Comparison of ENCODE assay signal across 1 cellular context in genomic region chr14:65222434-65222833, GRCh38.
TF ChIP-seq lines count a peak whose summit lies in the region.

No MANE protein-coding gene starts in this region.

TF ChIP-seq in HepG2, 621 proteins besides CTCF, POLR2A, EP300 and RAD21 (continued from another document and continues in another):
- TF ChIP-seq, protein P1, sequence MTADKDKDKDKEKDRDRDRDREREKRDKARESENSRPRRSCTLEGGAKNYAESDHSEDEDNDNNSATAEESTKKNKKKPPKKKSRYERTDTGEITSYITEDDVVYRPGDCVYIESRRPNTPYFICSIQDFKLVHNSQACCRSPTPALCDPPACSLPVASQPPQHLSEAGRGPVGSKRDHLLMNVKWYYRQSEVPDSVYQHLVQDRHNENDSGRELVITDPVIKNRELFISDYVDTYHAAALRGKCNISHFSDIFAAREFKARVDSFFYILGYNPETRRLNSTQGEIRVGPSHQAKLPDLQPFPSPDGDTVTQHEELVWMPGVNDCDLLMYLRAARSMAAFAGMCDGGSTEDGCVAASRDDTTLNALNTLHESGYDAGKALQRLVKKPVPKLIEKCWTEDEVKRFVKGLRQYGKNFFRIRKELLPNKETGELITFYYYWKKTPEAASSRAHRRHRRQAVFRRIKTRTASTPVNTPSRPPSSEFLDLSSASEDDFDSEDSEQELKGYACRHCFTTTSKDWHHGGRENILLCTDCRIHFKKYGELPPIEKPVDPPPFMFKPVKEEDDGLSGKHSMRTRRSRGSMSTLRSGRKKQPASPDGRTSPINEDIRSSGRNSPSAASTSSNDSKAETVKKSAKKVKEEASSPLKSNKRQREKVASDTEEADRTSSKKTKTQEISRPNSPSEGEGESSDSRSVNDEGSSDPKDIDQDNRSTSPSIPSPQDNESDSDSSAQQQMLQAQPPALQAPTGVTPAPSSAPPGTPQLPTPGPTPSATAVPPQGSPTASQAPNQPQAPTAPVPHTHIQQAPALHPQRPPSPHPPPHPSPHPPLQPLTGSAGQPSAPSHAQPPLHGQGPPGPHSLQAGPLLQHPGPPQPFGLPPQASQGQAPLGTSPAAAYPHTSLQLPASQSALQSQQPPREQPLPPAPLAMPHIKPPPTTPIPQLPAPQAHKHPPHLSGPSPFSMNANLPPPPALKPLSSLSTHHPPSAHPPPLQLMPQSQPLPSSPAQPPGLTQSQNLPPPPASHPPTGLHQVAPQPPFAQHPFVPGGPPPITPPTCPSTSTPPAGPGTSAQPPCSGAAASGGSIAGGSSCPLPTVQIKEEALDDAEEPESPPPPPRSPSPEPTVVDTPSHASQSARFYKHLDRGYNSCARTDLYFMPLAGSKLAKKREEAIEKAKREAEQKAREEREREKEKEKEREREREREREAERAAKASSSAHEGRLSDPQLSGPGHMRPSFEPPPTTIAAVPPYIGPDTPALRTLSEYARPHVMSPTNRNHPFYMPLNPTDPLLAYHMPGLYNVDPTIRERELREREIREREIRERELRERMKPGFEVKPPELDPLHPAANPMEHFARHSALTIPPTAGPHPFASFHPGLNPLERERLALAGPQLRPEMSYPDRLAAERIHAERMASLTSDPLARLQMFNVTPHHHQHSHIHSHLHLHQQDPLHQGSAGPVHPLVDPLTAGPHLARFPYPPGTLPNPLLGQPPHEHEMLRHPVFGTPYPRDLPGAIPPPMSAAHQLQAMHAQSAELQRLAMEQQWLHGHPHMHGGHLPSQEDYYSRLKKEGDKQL (CRISPR knock-in tag; IDR thresholded peaks at IDR 0.05; ENCODE audit: low read depth) = no peak
- TF ChIP-seq THAP9 (CRISPR knock-in tag; IDR thresholded peaks at IDR 0.05; ENCODE audit: borderline replicate concordance) (no peak), ZBTB8A (CRISPR knock-in tag; IDR thresholded peaks at IDR 0.05; ENCODE audit: borderline replicate concordance, low read depth) (no peak), CENPT (CRISPR knock-in tag; IDR thresholded peaks at IDR 0.05; ENCODE audit: low read depth) (no peak), ZSCAN31 (CRISPR knock-in tag; IDR thresholded peaks at IDR 0.05; ENCODE audit: low read depth) (no peak), ZNF691 (CRISPR knock-in tag; IDR thresholded peaks at IDR 0.05; ENCODE audit: borderline replicate concordance, low read depth) (no peak), ZNF224 (CRISPR knock-in tag; IDR thresholded peaks at IDR 0.05) (no peak), ZNF7 (CRISPR knock-in tag; IDR thresholded peaks at IDR 0.05) (no peak), KDM1A (CRISPR knock-in tag; IDR thresholded peaks at IDR 0.05) (no peak), POLR2AphosphoS5 (IDR thresholded peaks at IDR 0.05; ENCODE audit: low read depth, low read length) (no peak), ZNF781 (CRISPR knock-in tag; IDR thresholded peaks at IDR 0.05; ENCODE audit: borderline replicate concordance, not compliant biosample characterization) (no peak), XBP1 (CRISPR knock-in tag; IDR thresholded peaks at IDR 0.05) (no peak), ZNF766 (CRISPR knock-in tag; IDR thresholded peaks at IDR 0.05; ENCODE audit: borderline replicate concordance) (no peak), RBFOX2 (IDR thresholded peaks at IDR 0.05; ENCODE audit: low read depth, low read length) (no peak), ZNF138 (CRISPR knock-in tag; IDR thresholded peaks at IDR 0.05; ENCODE audit: low read depth) (no peak), NFKBIZ (CRISPR knock-in tag; IDR thresholded peaks at IDR 0.05) (no peak), ZBTB34 (CRISPR knock-in tag; IDR thresholded peaks at IDR 0.05) (no peak), ZNF703 (CRISPR knock-in tag; IDR thresholded peaks at IDR 0.05; ENCODE audit: borderline replicate concordance) (no peak), TP53 (CRISPR knock-in tag; conservative IDR thresholded peaks at IDR 0.05) (0 out of 2 replicates have a peak, but pooled peaks have one; percentile 25), ZNF33A (CRISPR knock-in tag; IDR thresholded peaks at IDR 0.05; ENCODE audit: borderline replicate concordance) (no peak), AKNA (CRISPR knock-in tag; IDR thresholded peaks at IDR 0.05; ENCODE audit: borderline replicate concordance) (no peak), GABPA (IDR thresholded peaks at IDR 0.05; ENCODE audit: low read depth, low read length) (no peak), GABPA (CRISPR knock-in tag; IDR thresholded peaks at IDR 0.05; ENCODE audit: low read depth) (no peak), ATF7 (IDR thresholded peaks at IDR 0.05) (no peak), ATF7 (CRISPR knock-in tag; IDR thresholded peaks at IDR 0.05) (no peak), BRD4 (CRISPR knock-in tag; IDR thresholded peaks at IDR 0.05) (no peak), GPN1 (CRISPR knock-in tag; IDR thresholded peaks at IDR 0.05; ENCODE audit: borderline replicate concordance) (no peak), ZFAT (CRISPR knock-in tag; conservative IDR thresholded peaks at IDR 0.05) (no peak), MED13 (CRISPR knock-in tag; IDR thresholded peaks at IDR 0.05) (no peak), GATAD2A (CRISPR knock-in tag; IDR thresholded peaks at IDR 0.05) (peak; percentile 52; the same call in 1 of the 2 replicates), KDM2A (CRISPR knock-in tag; IDR thresholded peaks at IDR 0.05; ENCODE audit: borderline replicate concordance, low read depth) (no peak; the same call in 1 of the 2 replicates), PITX1 (CRISPR knock-in tag; IDR thresholded peaks at IDR 0.05) (no peak), GTF2F1 (IDR thresholded peaks at IDR 0.05; ENCODE audit: low read length) (no peak)
- TF ChIP-seq, protein P2, sequence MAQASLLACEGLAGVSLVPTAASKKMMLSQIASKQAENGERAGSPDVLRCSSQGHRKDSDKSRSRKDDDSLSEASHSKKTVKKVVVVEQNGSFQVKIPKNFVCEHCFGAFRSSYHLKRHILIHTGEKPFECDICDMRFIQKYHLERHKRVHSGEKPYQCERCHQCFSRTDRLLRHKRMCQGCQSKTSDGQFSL (CRISPR knock-in tag; IDR thresholded peaks at IDR 0.05) = no peak
- TF ChIP-seq, protein P3, sequence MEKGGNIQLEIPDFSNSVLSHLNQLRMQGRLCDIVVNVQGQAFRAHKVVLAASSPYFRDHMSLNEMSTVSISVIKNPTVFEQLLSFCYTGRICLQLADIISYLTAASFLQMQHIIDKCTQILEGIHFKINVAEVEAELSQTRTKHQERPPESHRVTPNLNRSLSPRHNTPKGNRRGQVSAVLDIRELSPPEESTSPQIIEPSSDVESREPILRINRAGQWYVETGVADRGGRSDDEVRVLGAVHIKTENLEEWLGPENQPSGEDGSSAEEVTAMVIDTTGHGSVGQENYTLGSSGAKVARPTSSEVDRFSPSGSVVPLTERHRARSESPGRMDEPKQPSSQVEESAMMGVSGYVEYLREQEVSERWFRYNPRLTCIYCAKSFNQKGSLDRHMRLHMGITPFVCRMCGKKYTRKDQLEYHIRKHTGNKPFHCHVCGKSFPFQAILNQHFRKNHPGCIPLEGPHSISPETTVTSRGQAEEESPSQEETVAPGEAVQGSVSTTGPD (CRISPR knock-in tag; IDR thresholded peaks at IDR 0.05) = no peak
- TF ChIP-seq, protein P4, sequence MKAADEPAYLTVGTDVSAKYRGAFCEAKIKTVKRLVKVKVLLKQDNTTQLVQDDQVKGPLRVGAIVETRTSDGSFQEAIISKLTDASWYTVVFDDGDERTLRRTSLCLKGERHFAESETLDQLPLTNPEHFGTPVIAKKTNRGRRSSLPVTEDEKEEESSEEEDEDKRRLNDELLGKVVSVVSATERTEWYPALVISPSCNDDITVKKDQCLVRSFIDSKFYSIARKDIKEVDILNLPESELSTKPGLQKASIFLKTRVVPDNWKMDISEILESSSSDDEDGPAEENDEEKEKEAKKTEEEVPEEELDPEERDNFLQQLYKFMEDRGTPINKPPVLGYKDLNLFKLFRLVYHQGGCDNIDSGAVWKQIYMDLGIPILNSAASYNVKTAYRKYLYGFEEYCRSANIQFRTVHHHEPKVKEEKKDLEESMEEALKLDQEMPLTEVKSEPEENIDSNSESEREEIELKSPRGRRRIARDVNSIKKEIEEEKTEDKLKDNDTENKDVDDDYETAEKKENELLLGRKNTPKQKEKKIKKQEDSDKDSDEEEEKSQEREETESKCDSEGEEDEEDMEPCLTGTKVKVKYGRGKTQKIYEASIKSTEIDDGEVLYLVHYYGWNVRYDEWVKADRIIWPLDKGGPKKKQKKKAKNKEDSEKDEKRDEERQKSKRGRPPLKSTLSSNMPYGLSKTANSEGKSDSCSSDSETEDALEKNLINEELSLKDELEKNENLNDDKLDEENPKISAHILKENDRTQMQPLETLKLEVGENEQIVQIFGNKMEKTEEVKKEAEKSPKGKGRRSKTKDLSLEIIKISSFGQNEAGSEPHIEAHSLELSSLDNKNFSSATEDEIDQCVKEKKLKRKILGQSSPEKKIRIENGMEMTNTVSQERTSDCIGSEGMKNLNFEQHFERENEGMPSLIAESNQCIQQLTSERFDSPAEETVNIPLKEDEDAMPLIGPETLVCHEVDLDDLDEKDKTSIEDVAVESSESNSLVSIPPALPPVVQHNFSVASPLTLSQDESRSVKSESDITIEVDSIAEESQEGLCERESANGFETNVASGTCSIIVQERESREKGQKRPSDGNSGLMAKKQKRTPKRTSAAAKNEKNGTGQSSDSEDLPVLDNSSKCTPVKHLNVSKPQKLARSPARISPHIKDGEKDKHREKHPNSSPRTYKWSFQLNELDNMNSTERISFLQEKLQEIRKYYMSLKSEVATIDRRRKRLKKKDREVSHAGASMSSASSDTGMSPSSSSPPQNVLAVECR (CRISPR knock-in tag; IDR thresholded peaks at IDR 0.05; ENCODE audit: borderline replicate concordance) = no peak
- TF ChIP-seq, protein P5, sequence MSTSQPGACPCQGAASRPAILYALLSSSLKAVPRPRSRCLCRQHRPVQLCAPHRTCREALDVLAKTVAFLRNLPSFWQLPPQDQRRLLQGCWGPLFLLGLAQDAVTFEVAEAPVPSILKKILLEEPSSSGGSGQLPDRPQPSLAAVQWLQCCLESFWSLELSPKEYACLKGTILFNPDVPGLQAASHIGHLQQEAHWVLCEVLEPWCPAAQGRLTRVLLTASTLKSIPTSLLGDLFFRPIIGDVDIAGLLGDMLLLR (CRISPR knock-in tag; IDR thresholded peaks at IDR 0.05) = no peak
